Comparison of ENCODE assay signal across 1 cellular context in genomic region chr16:90072442-90073105, GRCh38.
TF ChIP-seq lines count a peak whose summit lies in the region.

No MANE protein-coding gene starts in this region.

TF ChIP-seq in K562, 482 proteins besides CTCF, POLR2A, EP300 and RAD21 (continued from another document):
- TF ChIP-seq ZBTB40 (IDR thresholded peaks at IDR 0.05): peak; percentile 69
- TF ChIP-seq ZBTB40 (CRISPR knock-in tag; IDR thresholded peaks at IDR 0.05): no peak
- no peak for TF ChIP-seq HEY1 (CRISPR knock-in tag; IDR thresholded peaks at IDR 0.05; ENCODE audit: borderline replicate concordance)
- TF ChIP-seq KDM1A (IDR thresholded peaks at IDR 0.05): no peak
- TF ChIP-seq, protein P1, sequence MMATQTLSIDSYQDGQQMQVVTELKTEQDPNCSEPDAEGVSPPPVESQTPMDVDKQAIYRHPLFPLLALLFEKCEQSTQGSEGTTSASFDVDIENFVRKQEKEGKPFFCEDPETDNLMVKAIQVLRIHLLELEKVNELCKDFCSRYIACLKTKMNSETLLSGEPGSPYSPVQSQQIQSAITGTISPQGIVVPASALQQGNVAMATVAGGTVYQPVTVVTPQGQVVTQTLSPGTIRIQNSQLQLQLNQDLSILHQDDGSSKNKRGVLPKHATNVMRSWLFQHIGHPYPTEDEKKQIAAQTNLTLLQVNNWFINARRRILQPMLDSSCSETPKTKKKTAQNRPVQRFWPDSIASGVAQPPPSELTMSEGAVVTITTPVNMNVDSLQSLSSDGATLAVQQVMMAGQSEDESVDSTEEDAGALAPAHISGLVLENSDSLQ (IDR thresholded peaks at IDR 0.05): no peak
- TF ChIP-seq FOXA3 (CRISPR knock-in tag; conservative IDR thresholded peaks at IDR 0.05 in 1 of 2, IDR thresholded peaks at IDR 0.05 in 1 of 2): no peak
- TF ChIP-seq LEF1 (IDR thresholded peaks at IDR 0.05): no peak
- TF ChIP-seq ZNF780A (CRISPR knock-in tag; IDR thresholded peaks at IDR 0.05): no peak
- no peak for TF ChIP-seq MCM2 (IDR thresholded peaks at IDR 0.05; ENCODE audit: low read depth)
- peak; percentile 78 for TF ChIP-seq CEBPB (tag; IDR thresholded peaks at IDR 0.05)
- TF ChIP-seq ZNF707 (CRISPR knock-in tag; conservative IDR thresholded peaks at IDR 0.05): no peak
- no peak for TF ChIP-seq ARID1B (IDR thresholded peaks at IDR 0.05)
- no peak for TF ChIP-seq ZBED1 (IDR thresholded peaks at IDR 0.05)
- TF ChIP-seq HBP1 (CRISPR knock-in tag; IDR thresholded peaks at IDR 0.05): no peak
- TF ChIP-seq CEBPG (CRISPR knock-in tag; IDR thresholded peaks at IDR 0.05): no peak
- peak; percentile 8 to 66; a peak in 3 of 4 replicates for TF ChIP-seq CEBPG (tag; conservative IDR thresholded peaks at IDR 0.05 in 1 of 2, IDR thresholded peaks at IDR 0.05 in 1 of 2)
